ENCODE assay signal across 8 cellular contexts in genomic region chr16:29700253-29700987, GRCh38. TPM values are rescaled to one million over a fixed set of nuclear protein-coding genes. Genes with fewer than 3 reads are reported as not detected.
DNase-seq lines count a peak whose midpoint lies in the region; ATAC-seq and TF ChIP-seq lines count a peak whose summit lies in the region.

No MANE protein-coding gene starts in this region.

- no peaks in the 10 kb centered on the region for H3K79me2 ChIP-seq in HCT116 (ENCODE audit: insufficient read depth, low read length)

- BruUV-seq in HCT116 (replicated peaks; lab: Mats Ljungman, UMichigan): no TSS peak

- H3K27ac ChIP-seq in HCT116 (ENCODE audit: low read depth, low read length) (no peak overlapping the region), lower lobe of right lung (no peak overlapping the region)

- TF ChIP-seq CTCF in HCT116 (IDR thresholded peaks at IDR 0.05 in 2 of 3, conservative IDR thresholded peaks at IDR 0.05 in 1 of 3; ENCODE audit: borderline replicate concordance in 1 of 3, insufficient read depth in 1 of 3, low read depth in 2 of 3, low read length in 2 of 3) (peak; percentile 85 to 90 (median 86)), lower lobe of right lung (IDR thresholded peaks at IDR 0.05) (peak; percentile 91)

- H3K36me3 ChIP-seq in HCT116 (ENCODE audit: control insufficient read depth in 1 of 2, insufficient read depth in 2 of 2, low read length in 2 of 2) (no peaks in the 10 kb centered on the region), lower lobe of right lung (no peaks in the 10 kb centered on the region)

- no peak for TF ChIP-seq POLR2A in HCT116 (IDR thresholded peaks at IDR 0.05; ENCODE audit: borderline replicate concordance, extremely low read depth, insufficient read depth, insufficient read length)

- H2AFZ ChIP-seq in HCT116 (ENCODE audit: low read depth, low read length, poor library complexity, severe bottlenecking): peak overlapping the region; percentile 92

- H3K9ac ChIP-seq in HCT116 (ENCODE audit: low read length): no peak overlapping the region; the same call in 1 of the 2 replicates

- no peaks in the 10 kb centered on the region for H4K20me1 ChIP-seq in HCT116 (ENCODE audit: insufficient read depth)

- H3K4me2 ChIP-seq in HCT116 (ENCODE audit: low read length): peak overlapping the region; percentile 70

- H3K9me3 ChIP-seq in HCT116 (ENCODE audit: control insufficient read depth in 1 of 2, insufficient read depth in 1 of 2, low read depth in 1 of 2, low read length in 2 of 2) (no peaks in the 10 kb centered on the region), lower lobe of right lung (no peaks in the 10 kb centered on the region)

- POLR2A ChIA-PET in HCT116 (lab: Charles Lee): interaction anchor here (0.5 to 1.0 kb wide), 5 partner anchors 23 to 116 kb away, joined by 3 to 4 read pairs (median 3); partner anchors contain the start of gene PAGR1

- H3K4me1 ChIP-seq in HCT116 (ENCODE audit: control insufficient read depth in 1 of 2, insufficient read depth in 2 of 2, low read length in 2 of 2) (peaks cover 2 to 17% of the 10 kb centered on the region in 2 experiments; a peak in 3 of 4 replicates), lower lobe of right lung (no peaks in the 10 kb centered on the region)

- ATAC-seq in HCT116: peak; percentile 97
- peak; percentile 90 to 91 for ATAC-seq in lower lobe of right lung
- ATAC-seq in HG03280 (IDR thresholded peaks at IDR 0.05; ENCODE audit: unreplicated experiment): no peak

- TF ChIP-seq RAD21 in HCT116 (IDR thresholded peaks at IDR 0.05; ENCODE audit: low read depth): peak; percentile 96

- H3K9me2 ChIP-seq in HCT116 (ENCODE audit: insufficient read depth): no peaks in the 10 kb centered on the region

- CTCF ChIA-PET in HCT116 (lab: Charles Lee): interaction anchor here (0.5 to 4.1 kb wide), 34 partner anchors 9 to 1811 kb away, joined by 3 to 34 read pairs (median 5); partner anchors contain the start of genes KIF22, PAGR1, SEZ6L2 and TAOK2

- H3K27me3 ChIP-seq in HCT116 (ENCODE audit: insufficient read depth, low read length) (no peaks in the 10 kb centered on the region), lower lobe of right lung (ENCODE audit: low read depth) (no peaks in the 10 kb centered on the region)

- H3K4me3 ChIP-seq in HCT116 (replicated peaks in 1 of 2; ENCODE audit: low read depth in 1 of 2, low read length in 2 of 2): peak overlapping the region in 1 of 2 experiments; percentile 16; a peak in 1 of 4 replicates
- H3K4me3 ChIP-seq in lower lobe of right lung: no peak overlapping the region

- RAD21 ChIA-PET in HCT116 (lab: Charles Lee; ENCODE audit: low non-redundant PET in 1 of 2, low total read pairs in 2 of 2, uncharacterized antibody in 2 of 2, unreplicated experiment in 2 of 2): interaction anchor here (1.0 to 2.1 kb wide), 9 partner anchors 29 to 332 kb away, joined by 3 to 11 read pairs (median 5); partner anchors contain the start of genes KIF22 (in 1 of the 2) and TLCD3B (in 1 of the 2)

- DNase-seq in AG20443 (ENCODE audit: low spot score) (peak; percentile 96), HCT116 (ENCODE audit: low read depth, low spot score) (peak; percentile 84), NCI-H526 treated with DMSO at 0.1 percent for 48 hours (lab: John Stamatoyannopoulos, UW) (peak; percentile 62), dermis microvascular lymphatic vessel endothelial cell (ENCODE audit: low read depth in 2 of 2) (peak; percentile 20 to 85), lower lobe of right lung (peak; percentile 84)
- peak; percentile 76 to 80 for DNase-seq in activated CD4-positive, alpha-beta T cell treated with anti-CD3 and anti-CD28 coated beads, Interleukin-2, amount 50 U/mL, for 48 hours
- DNase-seq in stimulated activated CD8-positive, alpha-beta memory T cell treated with anti-CD3 and anti-CD28 coated beads, Interleukin-12 subunit alpha, Interleukin-12 subunit beta, amount 100 ng/mL, for 1 hour (ENCODE audit: low read depth): peak; percentile 64

- intact Hi-C loops in HCT116 (cut with micrococcal nuclease): loop anchor here (1.0 to 2.0 kb wide), 4 partner anchors 116 to 332 kb away; partner anchors contain the start of gene PAGR1
- intact Hi-C loops in lower lobe of right lung (cut with DNase I): no loop called here

TF ChIP-seq in HCT116, 20 proteins besides CTCF, POLR2A, EP300 and RAD21:
- no peak for TF ChIP-seq MAX (IDR thresholded peaks at IDR 0.05)
- no peak for TF ChIP-seq SP1 (IDR thresholded peaks at IDR 0.05; ENCODE audit: low read depth)
- TF ChIP-seq EZH2phosphoT487 (IDR thresholded peaks at IDR 0.05; ENCODE audit: borderline replicate concordance): no peak
- no peak for TF ChIP-seq EGR1 (IDR thresholded peaks at IDR 0.05; ENCODE audit: low read depth)
- no peak for TF ChIP-seq SIN3A (IDR thresholded peaks at IDR 0.05; ENCODE audit: low read depth)
- TF ChIP-seq, protein P1, sequence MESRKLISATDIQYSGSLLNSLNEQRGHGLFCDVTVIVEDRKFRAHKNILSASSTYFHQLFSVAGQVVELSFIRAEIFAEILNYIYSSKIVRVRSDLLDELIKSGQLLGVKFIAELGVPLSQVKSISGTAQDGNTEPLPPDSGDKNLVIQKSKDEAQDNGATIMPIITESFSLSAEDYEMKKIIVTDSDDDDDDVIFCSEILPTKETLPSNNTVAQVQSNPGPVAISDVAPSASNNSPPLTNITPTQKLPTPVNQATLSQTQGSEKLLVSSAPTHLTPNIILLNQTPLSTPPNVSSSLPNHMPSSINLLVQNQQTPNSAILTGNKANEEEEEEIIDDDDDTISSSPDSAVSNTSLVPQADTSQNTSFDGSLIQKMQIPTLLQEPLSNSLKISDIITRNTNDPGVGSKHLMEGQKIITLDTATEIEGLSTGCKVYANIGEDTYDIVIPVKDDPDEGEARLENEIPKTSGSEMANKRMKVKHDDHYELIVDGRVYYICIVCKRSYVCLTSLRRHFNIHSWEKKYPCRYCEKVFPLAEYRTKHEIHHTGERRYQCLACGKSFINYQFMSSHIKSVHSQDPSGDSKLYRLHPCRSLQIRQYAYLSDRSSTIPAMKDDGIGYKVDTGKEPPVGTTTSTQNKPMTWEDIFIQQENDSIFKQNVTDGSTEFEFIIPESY (IDR thresholded peaks at IDR 0.05; ENCODE audit: extremely low read depth, insufficient replicate concordance, low read length): no peak
- no peak for TF ChIP-seq JUND (IDR thresholded peaks at IDR 0.05)
- no peak for TF ChIP-seq CEBPB (IDR thresholded peaks at IDR 0.05; ENCODE audit: low read depth)
- TF ChIP-seq, protein P2, sequence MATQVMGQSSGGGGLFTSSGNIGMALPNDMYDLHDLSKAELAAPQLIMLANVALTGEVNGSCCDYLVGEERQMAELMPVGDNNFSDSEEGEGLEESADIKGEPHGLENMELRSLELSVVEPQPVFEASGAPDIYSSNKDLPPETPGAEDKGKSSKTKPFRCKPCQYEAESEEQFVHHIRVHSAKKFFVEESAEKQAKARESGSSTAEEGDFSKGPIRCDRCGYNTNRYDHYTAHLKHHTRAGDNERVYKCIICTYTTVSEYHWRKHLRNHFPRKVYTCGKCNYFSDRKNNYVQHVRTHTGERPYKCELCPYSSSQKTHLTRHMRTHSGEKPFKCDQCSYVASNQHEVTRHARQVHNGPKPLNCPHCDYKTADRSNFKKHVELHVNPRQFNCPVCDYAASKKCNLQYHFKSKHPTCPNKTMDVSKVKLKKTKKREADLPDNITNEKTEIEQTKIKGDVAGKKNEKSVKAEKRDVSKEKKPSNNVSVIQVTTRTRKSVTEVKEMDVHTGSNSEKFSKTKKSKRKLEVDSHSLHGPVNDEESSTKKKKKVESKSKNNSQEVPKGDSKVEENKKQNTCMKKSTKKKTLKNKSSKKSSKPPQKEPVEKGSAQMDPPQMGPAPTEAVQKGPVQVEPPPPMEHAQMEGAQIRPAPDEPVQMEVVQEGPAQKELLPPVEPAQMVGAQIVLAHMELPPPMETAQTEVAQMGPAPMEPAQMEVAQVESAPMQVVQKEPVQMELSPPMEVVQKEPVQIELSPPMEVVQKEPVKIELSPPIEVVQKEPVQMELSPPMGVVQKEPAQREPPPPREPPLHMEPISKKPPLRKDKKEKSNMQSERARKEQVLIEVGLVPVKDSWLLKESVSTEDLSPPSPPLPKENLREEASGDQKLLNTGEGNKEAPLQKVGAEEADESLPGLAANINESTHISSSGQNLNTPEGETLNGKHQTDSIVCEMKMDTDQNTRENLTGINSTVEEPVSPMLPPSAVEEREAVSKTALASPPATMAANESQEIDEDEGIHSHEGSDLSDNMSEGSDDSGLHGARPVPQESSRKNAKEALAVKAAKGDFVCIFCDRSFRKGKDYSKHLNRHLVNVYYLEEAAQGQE (IDR thresholded peaks at IDR 0.05; ENCODE audit: low read depth): no peak
- no peak for TF ChIP-seq ZFX (IDR thresholded peaks at IDR 0.05)
- no peak for TF ChIP-seq ZNF274 (IDR thresholded peaks at IDR 0.05; ENCODE audit: low read depth, low read length)
- peak; percentile 27 for TF ChIP-seq YY1 (IDR thresholded peaks at IDR 0.05; ENCODE audit: extremely low read depth, insufficient replicate concordance, low read depth, low read length)
- TF ChIP-seq POLR2AphosphoS5 (IDR thresholded peaks at IDR 0.05; ENCODE audit: low read depth, low read length): peak; percentile 36; the same call in 1 of the 2 replicates

RNA-seq across cellular contexts. Expression of gene QPRT, which starts 21.4 kb away (rescaled TPM):
- total RNA-seq in HCT116 (2021; ENCODE audit: unreplicated experiment) (0.52 TPM), dermis microvascular lymphatic vessel endothelial cell (0.13 and 0.25 TPM in 2 replicates), lower lobe of right lung (11.0 TPM)
- polyA plus RNA-seq in HCT116 (2012): 0.13 and 0.19 TPM in 2 replicates

RNA-seq across cellular contexts. Expression of gene SPN, which starts 37.4 kb away (rescaled TPM):
- total RNA-seq in HCT116 (2021; ENCODE audit: unreplicated experiment): 0.47 TPM
- polyA plus RNA-seq in HCT116 (2012): 0.02 and 0.30 TPM in 2 replicates
- under 0.01 TPM in 1 of 2 replicates, not detected in the other for total RNA-seq in dermis microvascular lymphatic vessel endothelial cell
- total RNA-seq in lower lobe of right lung: 109 TPM

RNA-seq across cellular contexts. Expression of gene C16orf54, which starts 45.4 kb away (rescaled TPM):
- total RNA-seq in HCT116 (2021; ENCODE audit: unreplicated experiment): 0.15 TPM
- not detected in 2 replicates for polyA plus RNA-seq in HCT116 (2012)
- total RNA-seq in dermis microvascular lymphatic vessel endothelial cell: not detected in 2 replicates
- 11.2 TPM for total RNA-seq in lower lobe of right lung

Comparison
In these comparisons a context has a peak if more than half of its experiments do, and no peak if none do; other contexts are left out.
1. RNA of gene SPN, which starts 37.4 kb away (total RNA-seq): 109 TPM in lower lobe of right lung (single experiment); 0.47 TPM in HCT116 (single experiment) and under 0.01 TPM in dermis microvascular lymphatic vessel endothelial cell; every median in the first group is over 10 times any median in the second.
2. RNA of gene C16orf54, which starts 45.4 kb away (total RNA-seq): 11.2 TPM in lower lobe of right lung (single experiment); 0.15 TPM in HCT116 (single experiment) and not detected in dermis microvascular lymphatic vessel endothelial cell; every median in the first group is over 10 times any median in the second.
3. Peak in every context shown above with its lines, with median percentiles within 50 percentile points of each other: DNase-seq.